In genomic region chr4:523601-524000, GRCh38 we compare ENCODE assay signal across 6 cellular contexts. TPM values are rescaled to one million over a fixed set of nuclear protein-coding genes. Genes with fewer than 3 reads are reported as not detected.
"Had no signal": no experiment of that assay in that cellular context is flagged by ENCODE, and none has a peak within 500 bp of the region (broad histone marks: within the 10 kb centered on the region; RNA-seq: fewer than 3 reads in every experiment).

No MANE protein-coding gene starts in this region.

- H3K4me3 ChIP-seq: GM23338, K562 had no signal

- ATAC-seq: GM23338, K562 had no signal

- DNase-seq: H9, HCEC 1CT, IMR-90 had no signal

RNA-seq across cellular contexts. Expression of gene TMEM271, which starts 52.5 kb away (rescaled TPM):
- total RNA-seq: GM23338, HT-29, IMR-90, K562 had no signal
- polyA plus RNA-seq: IMR-90, K562 had no signal
